Comparison of ENCODE assay signal across 9 cellular contexts in genomic region chr20:49283176-49283702, GRCh38. TPM values are rescaled to one million over a fixed set of nuclear protein-coding genes. Genes with fewer than 3 reads are reported as not detected.
DNase-seq lines count a peak whose midpoint lies in the region; ATAC-seq and TF ChIP-seq lines count a peak whose summit lies in the region.
"Had no signal": no experiment of that assay in that cellular context is flagged by ENCODE, and none has a peak within 500 bp of the region (broad histone marks: within the 10 kb centered on the region; RNA-seq: fewer than 3 reads in every experiment).

No MANE protein-coding gene starts in this region.

- H3K9me3 ChIP-seq in ES-I3 (ENCODE audit: control insufficient read depth, insufficient read depth, low read length), result peaks cover 9% of the 10 kb centered on the region; the same call in 1 of the 2 replicates

- DNase-seq in NAMALWA (ENCODE audit: low spot score) (peak; percentile 51), nephron progenitor cell (no peak), C1 segment of cervical spinal cord (lab: John Stamatoyannopoulos, UW) (no peak), dermis blood vessel endothelial cell (no peak)
- no peak for DNase-seq in central memory CD8-positive, alpha-beta T cell (ENCODE audit: low spot score in 2 of 2)
- DNase-seq: effector memory CD4-positive, alpha-beta T cell had no signal

- peak overlapping the region; percentile 95 for H3K9ac ChIP-seq in ES-I3 (ENCODE audit: low read depth, low read length)

- H3K36me3 Mint-ChIP-seq in central memory CD8-positive, alpha-beta T cell (ENCODE audit: insufficient read depth), result peaks cover 86% of the 10 kb centered on the region
- H3K36me3 Mint-ChIP-seq in nephron progenitor cell (ENCODE audit: low read depth), result peaks cover 100% of the 10 kb centered on the region

- ATAC-seq in central memory CD8-positive, alpha-beta T cell (replicated peaks; ENCODE audit: extremely low read depth, poor library complexity, severe bottlenecking), result peak; percentile 64
- ATAC-seq in HG03354 (IDR thresholded peaks at IDR 0.05; ENCODE audit: poor library complexity, severe bottlenecking, unreplicated experiment) (no peak), GM21515 (IDR thresholded peaks at IDR 0.05; ENCODE audit: unreplicated experiment) (no peak)

- H3K4me1 ChIP-seq in ES-I3 (ENCODE audit: insufficient read depth, low read length), result peaks cover 26% of the 10 kb centered on the region

- H3K27ac Mint-ChIP-seq in central memory CD8-positive, alpha-beta T cell (ENCODE audit: low read depth), result peak overlapping the region; percentile 98
- peak overlapping the region; percentile 14 for H3K27ac Mint-ChIP-seq in nephron progenitor cell

- peak overlapping the region; percentile 100 for H3K4me3 Mint-ChIP-seq in central memory CD8-positive, alpha-beta T cell
- peak overlapping the region; percentile 95 for H3K4me3 Mint-ChIP-seq in nephron progenitor cell

- peaks cover 92% of the 10 kb centered on the region for H3K36me3 ChIP-seq in ES-I3 (ENCODE audit: insufficient read depth, low read length)

- H3K27me3 Mint-ChIP-seq in central memory CD8-positive, alpha-beta T cell, result no peaks in the 10 kb centered on the region
- H3K27me3 Mint-ChIP-seq in nephron progenitor cell (ENCODE audit: low read depth, poor library complexity), result no peaks in the 10 kb centered on the region

- TF ChIP-seq CTCF in nephron progenitor cell (IDR thresholded peaks at IDR 0.05), result no peak

- H3K9me3 Mint-ChIP-seq in central memory CD8-positive, alpha-beta T cell, result peaks cover 38% of the 10 kb centered on the region
- H3K9me3 Mint-ChIP-seq in nephron progenitor cell, result peaks cover 92% of the 10 kb centered on the region

- H3K4me1 Mint-ChIP-seq in central memory CD8-positive, alpha-beta T cell, result peaks cover 78% of the 10 kb centered on the region
- H3K4me1 Mint-ChIP-seq in nephron progenitor cell, result peaks cover 86% of the 10 kb centered on the region

RNA-seq across cellular contexts. Expression of gene ZNFX1, which starts 5.4 kb away (rescaled TPM):
- 47.0 and 48.0 TPM in 2 replicates for total RNA-seq in dermis blood vessel endothelial cell
